Comparison of ENCODE assay signal across 19 cellular contexts in the genomic region with DNA sequence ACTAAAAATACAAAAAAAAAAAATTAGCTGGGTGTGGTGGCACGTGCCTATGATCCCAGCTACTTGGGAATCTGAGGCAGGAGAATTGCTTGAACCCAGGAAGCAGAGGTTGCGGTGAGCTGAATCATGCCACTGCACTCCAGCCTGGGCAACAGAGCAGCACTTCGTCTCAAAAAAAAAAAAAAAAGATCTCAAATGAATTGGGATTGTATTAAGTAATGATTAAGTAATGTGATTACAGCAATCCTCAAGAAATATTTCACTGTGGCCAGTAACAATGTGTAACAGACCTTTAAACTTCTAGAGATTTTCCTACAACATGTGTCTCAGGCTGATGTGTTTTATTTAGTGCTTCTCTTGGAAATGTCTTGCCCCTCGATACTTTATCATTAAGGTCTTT.
"Had no signal": no experiment of that assay in that cellular context is flagged by ENCODE, and none has a peak within 500 bp of the region (broad histone marks: within the 10 kb centered on the region; RNA-seq: fewer than 3 reads in every experiment).

No MANE protein-coding gene starts in this region.

- H3K27ac ChIP-seq: adrenal gland, breast epithelium, colonic mucosa, dorsolateral prefrontal cortex, esophagus muscularis mucosa, foreskin keratinocyte, hepatocyte, thyroid gland, upper lobe of right lung, WERI-Rb-1 had no signal

- H3K4me3 ChIP-seq: adrenal gland, breast epithelium, colonic mucosa, dorsolateral prefrontal cortex, esophagus muscularis mucosa, hepatocyte, thyroid gland, upper lobe of right lung had no signal

- H3K27me3 ChIP-seq: adrenal gland, breast epithelium, colonic mucosa, dorsolateral prefrontal cortex, esophagus muscularis mucosa, foreskin keratinocyte, hepatocyte, thyroid gland, upper lobe of right lung had no signal

- H3K9me3 ChIP-seq: adrenal gland, breast epithelium, colonic mucosa, esophagus muscularis mucosa, thyroid gland, upper lobe of right lung had no signal

- H3K4me1 ChIP-seq: adrenal gland, breast epithelium, colonic mucosa, esophagus muscularis mucosa, foreskin keratinocyte, thyroid gland, upper lobe of right lung had no signal

- ATAC-seq: effector memory CD8-positive, alpha-beta T cell; T-cell had no signal

- DNase-seq: activated CD4-positive, alpha-beta T cell treated with anti-CD3 and anti-CD28 coated beads for 1 hour; activated CD4-positive, alpha-beta T cell treated with anti-CD3 and anti-CD28 coated beads, Interleukin-2, amount 50 U/mL, for 1 hour; activated CD8-positive, alpha-beta T cell treated with anti-CD3 and anti-CD28 coated beads, Interleukin-2, amount 10 ng/mL, durations not matched to agents 7 days and 5 days; dorsolateral prefrontal cortex; effector memory CD8-positive, alpha-beta T cell; immature natural killer cell; left ventricle myocardium superior; natural killer cell; stimulated activated CD4-positive, alpha-beta T cell treated with anti-CD3 and anti-CD28 coated beads, Interleukin-4, amount 100 ng/mL, for 24 hours; T-cell; thyroid gland; upper lobe of right lung had no signal

- H3K36me3 ChIP-seq: colonic mucosa, thyroid gland had no signal
